Comparison of ENCODE assay signal across 8 cellular contexts in the genomic region with DNA sequence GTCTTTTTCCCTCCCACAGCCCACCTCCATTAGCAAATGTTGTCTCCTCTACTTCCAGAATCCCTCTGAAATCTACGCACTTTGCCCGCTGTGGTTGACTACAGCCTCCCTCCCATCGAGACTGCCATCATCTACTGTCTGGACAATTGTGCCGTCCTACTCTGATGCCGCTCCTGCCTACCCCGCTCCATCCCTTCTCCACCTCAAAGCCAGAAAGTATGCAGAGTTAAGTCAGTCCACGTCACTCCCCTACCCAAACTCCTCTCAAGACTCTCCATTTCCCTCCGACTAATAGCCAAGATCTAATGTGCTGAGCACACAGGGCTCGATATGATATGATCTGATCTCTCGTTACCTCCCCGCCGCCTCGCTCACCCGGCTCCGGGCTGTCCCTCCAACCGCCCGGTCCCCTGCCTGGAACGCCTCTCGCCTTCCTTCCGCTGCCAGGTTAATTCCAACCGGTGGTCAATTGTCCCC. TPM values are rescaled to one million over a fixed set of nuclear protein-coding genes. Genes with fewer than 3 reads are reported as not detected.
A peak's percentile ranks its signal among the peaks of the same experiment; 100 is the strongest.
DNase-seq lines count a peak whose midpoint lies in the region; ATAC-seq and TF ChIP-seq lines count a peak whose summit lies in the region.

No MANE protein-coding gene starts in this region.

- CTCF ChIA-PET in OCI-LY7 (lab: Charles Lee; ENCODE audit: unreplicated experiment), result no interaction called here

- H3K4me3 Mint-ChIP-seq in effector memory CD8-positive, alpha-beta T cell, result peak overlapping the region; percentile 96 to 99
- peak overlapping the region; percentile 90 for H3K4me3 Mint-ChIP-seq in neural crest cell

- no peak for TF ChIP-seq CTCF in OCI-LY7 (conservative IDR thresholded peaks at IDR 0.05; ENCODE audit: low read length)
- TF ChIP-seq CTCF in neural crest cell (conservative IDR thresholded peaks at IDR 0.05), result no peak

- H3K27ac ChIP-seq in OCI-LY7 (ENCODE audit: low read depth, low read length, poor library complexity, severe bottlenecking), result peak overlapping the region; percentile 56

- peaks cover 40% of the 10 kb centered on the region for H3K36me3 Mint-ChIP-seq in effector memory CD8-positive, alpha-beta T cell (ENCODE audit: insufficient read depth)
- no peaks in the 10 kb centered on the region for H3K36me3 Mint-ChIP-seq in neural crest cell (ENCODE audit: low read depth)

- peaks cover 26 to 36% of the 10 kb centered on the region in 2 donors for H3K4me1 Mint-ChIP-seq in effector memory CD8-positive, alpha-beta T cell (ENCODE audit: low read depth in 2 of 2)
- peaks cover 24% of the 10 kb centered on the region for H3K4me1 Mint-ChIP-seq in neural crest cell

- peaks cover 17% of the 10 kb centered on the region for H3K36me3 ChIP-seq in OCI-LY7 (ENCODE audit: insufficient read depth, low read length)

- H3K9me3 Mint-ChIP-seq in effector memory CD8-positive, alpha-beta T cell, result no peaks in the 10 kb centered on the region
- H3K9me3 Mint-ChIP-seq in neural crest cell, result no peaks in the 10 kb centered on the region

- H3K79me2 ChIP-seq in OCI-LY7 (ENCODE audit: insufficient read depth, low read depth, low read length), result peaks cover 21% of the 10 kb centered on the region

- peak; percentile 3 for ATAC-seq in effector memory CD8-positive, alpha-beta T cell (replicated peaks)

- DNase-seq in activated T-cell treated with anti-CD3 and anti-CD28 coated beads for 48 hours (ENCODE audit: low read depth), result peak; percentile 17
- no peak for DNase-seq in activated T-cell treated with anti-CD3 and anti-CD28 coated beads for 4 hours
- no peak for DNase-seq in OCI-LY7 (ENCODE audit: low spot score)
- no peak for DNase-seq in effector memory CD8-positive, alpha-beta T cell
- DNase-seq in neural crest cell (ENCODE audit: low read depth, low spot score), result no peak
- DNase-seq in SIG-M5 treated with dmso at 0.1 percent for 504 hours (lab: John Stamatoyannopoulos, UW; ENCODE audit: unreplicated experiment), result no peak
- DNase-seq in NCI-H748 treated with DMSO at 0.1 percent for 48 hours (lab: John Stamatoyannopoulos, UW), result no peak
- no peak for DNase-seq in NCI-H1048 (lab: John Stamatoyannopoulos, UW)

- no TSS peak for BruUV-seq in OCI-LY7 (replicated peaks; lab: Mats Ljungman, UMichigan)

- 0 out of 2 replicates have a peak, but pooled peaks cover 11% of the 10 kb centered on the region for H4K20me1 ChIP-seq in OCI-LY7 (ENCODE audit: insufficient read depth, low read length)

- POLR2A ChIA-PET in OCI-LY7 (lab: Charles Lee), result no interaction called here

- no peaks in the 10 kb centered on the region for H3K9me2 ChIP-seq in OCI-LY7 (ENCODE audit: insufficient read depth, low read length)

- peak overlapping the region; percentile 88 for H3K4me2 ChIP-seq in OCI-LY7 (ENCODE audit: low read length)

- peak overlapping the region; percentile 63; the same call in 1 of the 2 replicates for H2AFZ ChIP-seq in OCI-LY7 (ENCODE audit: low read length)

- H3K27me3 Mint-ChIP-seq in effector memory CD8-positive, alpha-beta T cell, result no peaks in the 10 kb centered on the region
- H3K27me3 Mint-ChIP-seq in neural crest cell (ENCODE audit: low read depth), result no peaks in the 10 kb centered on the region

- H3K9me3 ChIP-seq in OCI-LY7 (ENCODE audit: low read length), result no peaks in the 10 kb centered on the region

- peak overlapping the region; percentile 98 to 99 for H3K27ac Mint-ChIP-seq in effector memory CD8-positive, alpha-beta T cell
- H3K27ac Mint-ChIP-seq in neural crest cell (ENCODE audit: unreplicated experiment), result peak overlapping the region; percentile 100

- peak overlapping the region; percentile 100 for H3K4me3 ChIP-seq in OCI-LY7 (ENCODE audit: low read depth, low read length, poor library complexity, severe bottlenecking)

- H3K4me1 ChIP-seq in OCI-LY7 (ENCODE audit: insufficient read depth, low read length, poor library complexity, severe bottlenecking), result peaks cover 18% of the 10 kb centered on the region

- intact Hi-C loops in OCI-LY7 (cut with micrococcal nuclease; ENCODE audit: unreplicated experiment), result loop anchor here (2.0 to 5.0 kb wide), 2 partner anchors 121 to 136 kb away; partner anchors contain the start of genes APBA3 and MRPL54

RNA-seq across cellular contexts. Expression of gene CACTIN, which starts 0.6 kb away (rescaled TPM):
- 35.9 and 38.6 TPM in 2 replicates for total RNA-seq in OCI-LY7 (2014; rRNA removed; shearing (Covaris generic))
- total RNA-seq in OCI-LY7 (2022), result 33.0 and 34.2 TPM in 2 replicates
- 33.5 and 36.3 TPM in 2 replicates for total RNA-seq in neural crest cell

RNA-seq across cellular contexts. Expression of gene TBXA2R, which starts 19.4 kb away (rescaled TPM):
- not detected in 2 replicates for total RNA-seq in OCI-LY7 (2014; rRNA removed; shearing (Covaris generic))
- total RNA-seq in OCI-LY7 (2022) (not detected in 2 replicates), neural crest cell (0.23 and 0.52 TPM in 2 replicates)

RNA-seq across cellular contexts. Expression of gene GIPC3, which starts 40.8 kb away (rescaled TPM):
- total RNA-seq in OCI-LY7 (2014; rRNA removed; shearing (Covaris generic)), result not detected in 2 replicates
- not detected in 2 replicates for total RNA-seq in OCI-LY7 (2022)
- 0.19 and 0.25 TPM in 2 replicates for total RNA-seq in neural crest cell

RNA-seq across cellular contexts. Expression of gene HMG20B, which starts 53.3 kb away (rescaled TPM):
- 105 and 119 TPM in 2 replicates for total RNA-seq in OCI-LY7 (2014; rRNA removed; shearing (Covaris generic))
- total RNA-seq in OCI-LY7 (2022), result 91.0 and 108 TPM in 2 replicates
- 76.2 and 79.6 TPM in 2 replicates for total RNA-seq in neural crest cell
